9 cellular contexts compared by ENCODE assay signal in genomic region chr4:112951362-112951962, GRCh38.
A peak's percentile ranks its signal among the peaks of the same experiment; 100 is the strongest.
DNase-seq lines count a peak whose midpoint lies in the region; ATAC-seq, FAIRE-seq and TF ChIP-seq lines count a peak whose summit lies in the region.
"Had no signal": no experiment of that assay in that cellular context is flagged by ENCODE, and none has a peak within 500 bp of the region (broad histone marks: within the 10 kb centered on the region; RNA-seq: fewer than 3 reads in every experiment).

No MANE protein-coding gene starts in this region.

- H3K27me3 ChIP-seq in thyroid gland (no peaks in the 10 kb centered on the region), MG63 (no peaks in the 10 kb centered on the region)
- H3K27me3 ChIP-seq: SJCRH30 had no signal

- intact Hi-C loops in activated CD8-positive, alpha-beta T cell treated with anti-CD3 and anti-CD28 coated beads for 36 hours (cut with micrococcal nuclease) = no loop called here
- intact Hi-C loops in thyroid gland (cut with DNase I) = no loop called here

- H3K9me3 ChIP-seq in thyroid gland = no peaks in the 10 kb centered on the region
- no peaks in the 10 kb centered on the region for H3K9me3 ChIP-seq in MG63
- H3K9me3 ChIP-seq: SJCRH30 had no signal

- CTCF ChIA-PET in activated CD8-positive, alpha-beta T cell treated with anti-CD3 and anti-CD28 coated beads for 36 hours (lab: Charles Lee) = interaction anchor here (0.6 to 2.9 kb wide), 25 partner anchors 8 to 316 kb away, joined by 3 to 21 read pairs (median 3); no protein-coding TSS in a partner anchor
- CTCF ChIA-PET in activated CD8-positive, alpha-beta T cell treated with anti-CD3 and anti-CD28 coated beads, Interleukin-2, amount 10 ng/mL, durations not matched to agents 7 days and 5 days (lab: Charles Lee) = interaction anchor here (0.8 to 3.3 kb wide), 14 partner anchors 8 to 186 kb away, joined by 3 to 27 read pairs (median 3); no protein-coding TSS in a partner anchor

- peak; percentile 61 for TF ChIP-seq CTCF in activated CD8-positive, alpha-beta T cell treated with anti-CD3 and anti-CD28 coated beads for 36 hours (IDR thresholded peaks at IDR 0.05)
- TF ChIP-seq CTCF in fibroblast of mammary gland (conservative IDR thresholded peaks at IDR 0.05; ENCODE audit: control insufficient read depth, insufficient read depth, low read depth, low read length) (peak; percentile 58), thyroid gland (IDR thresholded peaks at IDR 0.05) (peak in 4 of 6 experiments; percentile 27 to 63 (median 37))

- H3K27ac ChIP-seq in thyroid gland = no peak overlapping the region
- H3K27ac ChIP-seq: SJCRH30 had no signal

- H3K36me3 ChIP-seq in thyroid gland (no peaks in the 10 kb centered on the region), MG63 (no peaks in the 10 kb centered on the region)
- H3K36me3 ChIP-seq: SJCRH30 had no signal

- H3K27me3 Mint-ChIP-seq in activated CD8-positive, alpha-beta T cell treated with anti-CD3 and anti-CD28 coated beads for 36 hours = peaks cover 8% of the 10 kb centered on the region
- H3K27me3 Mint-ChIP-seq in activated CD8-positive, alpha-beta T cell treated with anti-CD3 and anti-CD28 coated beads, Interleukin-2, amount 10 ng/mL, durations not matched to agents 7 days and 5 days (ENCODE audit: low read depth) = peaks cover 4% of the 10 kb centered on the region

- H3K4me3 ChIP-seq in fibroblast of mammary gland (ENCODE audit: control insufficient read depth, low read depth, low read length) = no peak overlapping the region
- no peak overlapping the region for H3K4me3 ChIP-seq in thyroid gland (replicated peaks in 1 of 3)
- H3K4me3 ChIP-seq in MG63 = no peak overlapping the region
- H3K4me3 ChIP-seq: SJCRH30 had no signal

- 26% methylated on average over 3 of the region's 3 CpGs for WGBS in thyroid gland, 2 donors

- H3K36me3 Mint-ChIP-seq in activated CD8-positive, alpha-beta T cell treated with anti-CD3 and anti-CD28 coated beads for 36 hours (ENCODE audit: low read depth) = no peaks in the 10 kb centered on the region
- no peaks in the 10 kb centered on the region for H3K36me3 Mint-ChIP-seq in activated CD8-positive, alpha-beta T cell treated with anti-CD3 and anti-CD28 coated beads, Interleukin-2, amount 10 ng/mL, durations not matched to agents 7 days and 5 days (ENCODE audit: low read depth)

- no peaks in the 10 kb centered on the region for H3K9me3 Mint-ChIP-seq in activated CD8-positive, alpha-beta T cell treated with anti-CD3 and anti-CD28 coated beads for 36 hours
- H3K9me3 Mint-ChIP-seq in activated CD8-positive, alpha-beta T cell treated with anti-CD3 and anti-CD28 coated beads, Interleukin-2, amount 10 ng/mL, durations not matched to agents 7 days and 5 days (ENCODE audit: insufficient read depth) = no peaks in the 10 kb centered on the region

- no peak for ATAC-seq in activated CD8-positive, alpha-beta T cell treated with anti-CD3 and anti-CD28 coated beads for 36 hours
- no peak for ATAC-seq in activated CD8-positive, alpha-beta T cell treated with anti-CD3 and anti-CD28 coated beads, Interleukin-2, amount 10 ng/mL, durations not matched to agents 7 days and 5 days

- no peak overlapping the region for H3K4me3 Mint-ChIP-seq in activated CD8-positive, alpha-beta T cell treated with anti-CD3 and anti-CD28 coated beads for 36 hours
- no peak overlapping the region for H3K4me3 Mint-ChIP-seq in activated CD8-positive, alpha-beta T cell treated with anti-CD3 and anti-CD28 coated beads, Interleukin-2, amount 10 ng/mL, durations not matched to agents 7 days and 5 days

- no peak overlapping the region for H3K27ac Mint-ChIP-seq in activated CD8-positive, alpha-beta T cell treated with anti-CD3 and anti-CD28 coated beads for 36 hours
- H3K27ac Mint-ChIP-seq in activated CD8-positive, alpha-beta T cell treated with anti-CD3 and anti-CD28 coated beads, Interleukin-2, amount 10 ng/mL, durations not matched to agents 7 days and 5 days = no peak overlapping the region

- POLR2A ChIA-PET in activated CD8-positive, alpha-beta T cell treated with anti-CD3 and anti-CD28 coated beads for 36 hours (lab: Charles Lee) = no interaction called here
- POLR2A ChIA-PET in activated CD8-positive, alpha-beta T cell treated with anti-CD3 and anti-CD28 coated beads, Interleukin-2, amount 10 ng/mL, durations not matched to agents 7 days and 5 days (lab: Charles Lee) = no interaction called here

- FAIRE-seq in RCC 7860 (lab: Jason Lieb, UNC) = peak; percentile 74

- no peaks in the 10 kb centered on the region for H3K4me1 Mint-ChIP-seq in activated CD8-positive, alpha-beta T cell treated with anti-CD3 and anti-CD28 coated beads for 36 hours (ENCODE audit: low read depth)
- no peaks in the 10 kb centered on the region for H3K4me1 Mint-ChIP-seq in activated CD8-positive, alpha-beta T cell treated with anti-CD3 and anti-CD28 coated beads, Interleukin-2, amount 10 ng/mL, durations not matched to agents 7 days and 5 days (ENCODE audit: low read depth)

- TF ChIP-seq POLR2A in thyroid gland (IDR thresholded peaks at IDR 0.05) = no peak

- H3K4me1 ChIP-seq in thyroid gland = peaks cover 0 to 3% of the 10 kb centered on the region in 2 donors
- H3K4me1 ChIP-seq: SJCRH30 had no signal

- no peak for DNase-seq in activated CD8-positive, alpha-beta T cell treated with anti-CD3 and anti-CD28 coated beads for 36 hours
- no peak for DNase-seq in activated CD8-positive, alpha-beta T cell treated with anti-CD3 and anti-CD28 coated beads, Interleukin-2, amount 10 ng/mL, durations not matched to agents 7 days and 5 days
- DNase-seq in RCC 7860 (ENCODE audit: low spot score) (peak; percentile 9), fibroblast of mammary gland (ENCODE audit: low read depth) (peak; percentile 34), thyroid gland (no peak), MG63 (no peak)
- no peak for DNase-seq in activated CD8-positive, alpha-beta memory T cell treated with anti-CD3 and anti-CD28 coated beads, Interleukin-2, amount 50 U/mL, for 4 hours
- DNase-seq in stimulated activated CD4-positive, alpha-beta T cell treated with anti-CD3 and anti-CD28 coated beads, Interleukin-2, amount 100 ng/mL, for 24 hours = no peak

Comparison
In these comparisons a context has a peak if more than half of its experiments do, and no peak if none do; other contexts are left out.
1. DNase-seq: peak in RCC 7860 (single experiment) and fibroblast of mammary gland (single experiment); none in activated CD8-positive, alpha-beta T cell treated with anti-CD3 and anti-CD28 coated beads for 36 hours (single experiment), activated CD8-positive, alpha-beta T cell treated with anti-CD3 and anti-CD28 coated beads, Interleukin-2, amount 10 ng/mL, durations not matched to agents 7 days and 5 days (single experiment), thyroid gland (0 of 2), activated CD8-positive, alpha-beta memory T cell treated with anti-CD3 and anti-CD28 coated beads, Interleukin-2, amount 50 U/mL, for 4 hours (single experiment), MG63 (single experiment) and stimulated activated CD4-positive, alpha-beta T cell treated with anti-CD3 and anti-CD28 coated beads, Interleukin-2, amount 100 ng/mL, for 24 hours (0 of 2).
2. Peak in every context shown above with its lines, with median percentiles within 50 percentile points of each other: CTCF ChIP-seq.